ENCODE assay signal across 24 cellular contexts in genomic region chr6:72677740-72678139, GRCh38.
"Had no signal": no experiment of that assay in that cellular context is flagged by ENCODE, and none has a peak within 500 bp of the region (broad histone marks: within the 10 kb centered on the region; RNA-seq: fewer than 3 reads in every experiment).

No MANE protein-coding gene starts in this region.

- H3K4me1 ChIP-seq: ascending aorta, breast epithelium, esophagus muscularis mucosa, gastroesophageal sphincter had no signal

- H3K9me3 ChIP-seq: ascending aorta, breast epithelium, esophagus muscularis mucosa, gastroesophageal sphincter had no signal

- H3K36me3 ChIP-seq: ascending aorta, breast epithelium, esophagus muscularis mucosa, gastroesophageal sphincter had no signal

- DNase-seq: activated CD4-positive, alpha-beta memory T cell treated with anti-CD3 and anti-CD28 coated beads, Interleukin-2, amount 10 ng/mL, durations not matched to agents 7 days and 5 days; activated CD4-positive, alpha-beta T cell treated with anti-CD3 and anti-CD28 coated beads for 1 hour; activated CD4-positive, alpha-beta T cell treated with anti-CD3 and anti-CD28 coated beads for 4 hours; activated CD4-positive, alpha-beta T cell treated with anti-CD3 and anti-CD28 coated beads, Interleukin-2, amount 10 ng/mL, durations not matched to agents 7 days and 5 days; activated CD4-positive, alpha-beta T cell treated with anti-CD3 and anti-CD28 coated beads, Interleukin-2, amount 50 U/mL, for 4 hours; activated CD8-positive, alpha-beta memory T cell treated with anti-CD3 and anti-CD28 coated beads, Interleukin-2, amount 50 U/mL, for 48 hours; activated gamma-delta T cell; activated naive CD4-positive, alpha-beta T cell; activated naive CD4-positive, alpha-beta T cell treated with anti-CD3 and anti-CD28 coated beads, Interleukin-2, amount 10 ng/mL, durations not matched to agents 7 days and 5 days; activated naive CD8-positive, alpha-beta T cell treated with anti-CD3 and anti-CD28 coated beads, Interleukin-2, amount 10 ng/mL, durations not matched to agents 7 days and 5 days; activated T-cell treated with anti-CD3 and anti-CD28 coated beads for 4 hours; activated T-cell treated with anti-CD3 and anti-CD28 coated beads, Interleukin-2, amount 50 U/mL, for 24 hours; activated T-cell treated with anti-CD3 and anti-CD28 coated beads, Interleukin-2, amount 50 U/mL, for 72 hours; dermis blood vessel endothelial cell; effector CD4-positive, alpha-beta T cell; effector memory CD8-positive, alpha-beta T cell; erythroblast; foreskin melanocyte; T-helper 2 cell had no signal

- H3K27ac ChIP-seq: ascending aorta, breast epithelium, coronary artery, esophagus muscularis mucosa, gastroesophageal sphincter had no signal

- H3K27me3 ChIP-seq: ascending aorta, breast epithelium, esophagus muscularis mucosa, gastroesophageal sphincter had no signal

- H3K4me3 ChIP-seq: ascending aorta, breast epithelium, coronary artery, esophagus muscularis mucosa, gastroesophageal sphincter had no signal
